ENCODE assay signal across 8 cellular contexts in the genomic region with DNA sequence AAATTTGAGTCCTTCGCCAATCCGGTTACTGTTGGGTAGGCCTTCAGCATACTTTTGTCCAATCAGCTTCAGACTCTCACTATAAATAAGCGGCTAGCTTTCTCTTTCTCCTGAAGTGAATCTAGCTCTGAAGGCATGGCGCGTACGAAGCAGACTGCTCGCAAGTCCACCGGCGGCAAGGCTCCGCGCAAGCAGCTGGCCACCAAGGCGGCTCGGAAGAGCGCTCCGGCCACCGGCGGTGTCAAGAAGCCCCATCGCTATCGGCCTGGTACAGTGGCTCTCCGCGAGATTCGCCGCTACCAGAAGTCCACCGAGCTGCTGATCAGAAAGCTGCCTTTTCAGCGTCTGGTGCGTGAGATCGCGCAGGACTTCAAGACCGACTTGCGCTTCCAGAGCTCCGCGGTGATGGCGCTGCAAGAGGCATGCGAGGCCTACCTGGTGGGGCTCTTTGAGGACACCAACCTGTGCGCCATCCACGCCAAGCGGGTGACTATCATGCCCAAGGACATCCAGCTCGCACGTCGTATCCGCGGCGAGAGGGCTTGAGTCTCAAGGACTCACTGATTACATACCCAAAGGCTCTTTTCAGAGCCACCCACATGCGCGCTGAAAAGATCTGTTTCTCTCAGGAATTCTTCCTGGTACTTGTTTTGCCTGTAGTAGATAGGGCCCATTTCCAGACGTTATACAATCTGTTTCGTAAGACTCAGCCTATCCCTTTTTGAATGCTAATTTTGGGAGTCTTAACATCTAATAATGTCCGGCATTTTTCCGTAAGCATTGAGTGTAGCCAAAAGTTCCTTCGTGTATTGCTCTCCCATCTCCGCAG.
DNase-seq lines count a peak whose midpoint lies in the region; ATAC-seq, FAIRE-seq and TF ChIP-seq lines count a peak whose summit lies in the region.

No MANE protein-coding gene starts in this region.

- peak; percentile 95 for TF ChIP-seq POLR2A in breast epithelium (IDR thresholded peaks at IDR 0.05)

- intact Hi-C loops in breast epithelium (cut with DNase I; ENCODE audit: low total_unique reads), result loop anchor here (5.0 kb wide), 1 partner anchor 332 kb away; a partner anchor contains a TSS

- DNase-seq in SHP77 (lab: John Stamatoyannopoulos, UW) (peak; percentile 92 to 93), SHP77 treated with DMSO at 0.1 percent for 48 hours (lab: John Stamatoyannopoulos, UW) (no peak), NCI-H2081 treated with DMSO at 0.1 percent for 48 hours (lab: John Stamatoyannopoulos, UW) (peak; percentile 88), breast epithelium (ENCODE audit: low spot score in 2 of 2) (peak; percentile 73 to 74)

- H3K9me3 ChIP-seq in breast epithelium (no peaks in the 10 kb centered on the region), iPS-20b (ENCODE audit: insufficient read depth, low read depth, low read length) (no peaks in the 10 kb centered on the region), skeletal muscle satellite cell (replicated peaks; ENCODE audit: low read length) (no peaks in the 10 kb centered on the region)

- FAIRE-seq in TTC549 (lab: Jason Lieb, UNC), result peak; percentile 69

- H3K4me1 ChIP-seq in breast epithelium (no peaks in the 10 kb centered on the region), iPS-20b (ENCODE audit: insufficient read depth, low read length) (peaks cover 14% of the 10 kb centered on the region; the same call in 1 of the 2 replicates), skeletal muscle satellite cell (ENCODE audit: control insufficient read depth, insufficient read depth, low read length) (peaks cover 20% of the 10 kb centered on the region)

- TF ChIP-seq CTCF in breast epithelium (IDR thresholded peaks at IDR 0.05), result peak in 1 of 3 donors; percentile 11

- H3K27me3 ChIP-seq in breast epithelium, result no peaks in the 10 kb centered on the region
- no peaks in the 10 kb centered on the region for H3K27me3 ChIP-seq in iPS-20b (ENCODE audit: insufficient read depth, low read length)
- H3K27me3 ChIP-seq in skeletal muscle satellite cell (ENCODE audit: control insufficient read depth, insufficient read depth, low read length), result no peaks in the 10 kb centered on the region

- H3K9ac ChIP-seq in iPS-20b (ENCODE audit: low read depth, low read length), result peak overlapping the region; percentile 95
- H3K9ac ChIP-seq in skeletal muscle satellite cell (ENCODE audit: low read depth, low read length), result peak overlapping the region; percentile 79

- ATAC-seq in HG03045 (IDR thresholded peaks at IDR 0.05; ENCODE audit: unreplicated experiment), result peak; percentile 27

- H3K27ac ChIP-seq in breast epithelium (peak overlapping the region; percentile 94 to 95), iPS-20b (ENCODE audit: low read length) (peak overlapping the region; percentile 87)

- H3K4me3 ChIP-seq in breast epithelium (peak overlapping the region; percentile 51 to 79 (median 69)), iPS-20b (ENCODE audit: low read length) (peak overlapping the region; percentile 89), skeletal muscle satellite cell (ENCODE audit: low read length) (peak overlapping the region; percentile 83)

- peak overlapping the region; percentile 92 for H3K4me2 ChIP-seq in skeletal muscle satellite cell (ENCODE audit: low read length)

- H3K36me3 ChIP-seq in breast epithelium, result no peaks in the 10 kb centered on the region
- no peaks in the 10 kb centered on the region for H3K36me3 ChIP-seq in iPS-20b (ENCODE audit: insufficient read depth, low read depth, low read length)
- H3K36me3 ChIP-seq in skeletal muscle satellite cell (ENCODE audit: insufficient read depth, low read length), result no peaks in the 10 kb centered on the region
